ENCODE assay signal across 8 cellular contexts in genomic region chr12:122203968-122204828, GRCh38. TPM values are rescaled to one million over a fixed set of nuclear protein-coding genes. Genes with fewer than 3 reads are reported as not detected.
DNase-seq lines count a peak whose midpoint lies in the region; ATAC-seq and TF ChIP-seq lines count a peak whose summit lies in the region.

No MANE protein-coding gene starts in this region.

- no peak for ATAC-seq in GM18907 (IDR thresholded peaks at IDR 0.05; ENCODE audit: unreplicated experiment)

- peaks cover 10% of the 10 kb centered on the region for H3K36me3 ChIP-seq in iPS-15b (ENCODE audit: control insufficient read depth, insufficient read depth, low read length)
- no peaks in the 10 kb centered on the region for H3K36me3 ChIP-seq in smooth muscle cell (ENCODE audit: low read depth)

- H3K27me3 ChIP-seq in iPS-15b (ENCODE audit: control insufficient read depth, insufficient read depth, low read length): peaks cover 33% of the 10 kb centered on the region
- peaks cover 42% of the 10 kb centered on the region for H3K27me3 ChIP-seq in smooth muscle cell (ENCODE audit: low read depth)

- no peaks in the 10 kb centered on the region for H3K4me1 ChIP-seq in iPS-15b (ENCODE audit: control insufficient read depth, insufficient read depth, low read length)
- no peaks in the 10 kb centered on the region for H3K4me1 ChIP-seq in smooth muscle cell (ENCODE audit: low read depth)

- H3K27ac Mint-ChIP-seq in T-helper 2 cell treated with Interferon-gamma antibody and Interleukin-4, amounts not matched to agents 5 μg/mL and 100 μg/mL, for 36 hours: no peak overlapping the region
- H3K27ac Mint-ChIP-seq in activated T-helper 2 cell treated with anti-CD3 and anti-CD28 coated beads, Interferon-gamma antibody, Interleukin-2, Interleukin-4, amounts not matched to agents 10 μg/mL and 5 μg/mL and 100 μg/mL, durations not matched to agents 14 hours and 24 hours and 36 hours: no peak overlapping the region

- H3K9me3 Mint-ChIP-seq in T-helper 2 cell treated with Interferon-gamma antibody and Interleukin-4, amounts not matched to agents 5 μg/mL and 100 μg/mL, for 36 hours: no peaks in the 10 kb centered on the region
- H3K9me3 Mint-ChIP-seq in activated T-helper 2 cell treated with anti-CD3 and anti-CD28 coated beads, Interferon-gamma antibody, Interleukin-2, Interleukin-4, amounts not matched to agents 10 μg/mL and 5 μg/mL and 100 μg/mL, durations not matched to agents 14 hours and 24 hours and 36 hours: no peaks in the 10 kb centered on the region

- H2AFZ ChIP-seq in smooth muscle cell (ENCODE audit: low read depth): no peak overlapping the region

- H3K27ac ChIP-seq in smooth muscle cell (ENCODE audit: low read depth): no peak overlapping the region

- peaks cover 15% of the 10 kb centered on the region for H3K36me3 Mint-ChIP-seq in T-helper 2 cell treated with Interferon-gamma antibody and Interleukin-4, amounts not matched to agents 5 μg/mL and 100 μg/mL, for 36 hours (ENCODE audit: low read depth)
- peaks cover 14% of the 10 kb centered on the region for H3K36me3 Mint-ChIP-seq in activated T-helper 2 cell treated with anti-CD3 and anti-CD28 coated beads, Interferon-gamma antibody, Interleukin-2, Interleukin-4, amounts not matched to agents 10 μg/mL and 5 μg/mL and 100 μg/mL, durations not matched to agents 14 hours and 24 hours and 36 hours (ENCODE audit: low read depth)

- no peaks in the 10 kb centered on the region for H3K79me2 ChIP-seq in smooth muscle cell (ENCODE audit: low read depth)

- intact Hi-C loops in activated T-helper 2 cell treated with anti-CD3 and anti-CD28 coated beads, Interferon-gamma antibody, Interleukin-2, Interleukin-4, amounts not matched to agents 10 μg/mL and 5 μg/mL and 100 μg/mL, durations not matched to agents 14 hours and 24 hours and 36 hours (cut with micrococcal nuclease): loop anchor here (5.0 kb wide), 1 partner anchor 37 kb away; no protein-coding TSS in a partner anchor

- no peak for DNase-seq in T-helper 2 cell treated with Interferon-gamma antibody and Interleukin-4, amounts not matched to agents 5 μg/mL and 100 μg/mL, for 36 hours (ENCODE audit: low spot score)
- DNase-seq in T-helper 2 cell (no peak), smooth muscle cell (lab: John Stamatoyannopoulos, UW; ENCODE audit: unreplicated experiment) (no peak), kidney tubule cell (ENCODE audit: low spot score) (no peak), SW 1271 (lab: John Stamatoyannopoulos, UW) (no peak)
- no peak for DNase-seq in activated T-helper 2 cell treated with anti-CD3 and anti-CD28 coated beads, Interferon-gamma antibody, Interleukin-2, Interleukin-4, amounts not matched to agents 10 μg/mL and 5 μg/mL and 100 μg/mL, durations not matched to agents 14 hours and 24 hours and 36 hours (ENCODE audit: low spot score)

- WGBS in smooth muscle cell (ENCODE audit: low lambda C conversion rate): 6% methylated on average over 62 of the region's 92 CpGs

- H3K4me2 ChIP-seq in smooth muscle cell: peak overlapping the region; percentile 97

- peaks cover 27% of the 10 kb centered on the region for H3K27me3 Mint-ChIP-seq in T-helper 2 cell treated with Interferon-gamma antibody and Interleukin-4, amounts not matched to agents 5 μg/mL and 100 μg/mL, for 36 hours (ENCODE audit: low read depth)
- H3K27me3 Mint-ChIP-seq in activated T-helper 2 cell treated with anti-CD3 and anti-CD28 coated beads, Interferon-gamma antibody, Interleukin-2, Interleukin-4, amounts not matched to agents 10 μg/mL and 5 μg/mL and 100 μg/mL, durations not matched to agents 14 hours and 24 hours and 36 hours (ENCODE audit: low read depth): peaks cover 29% of the 10 kb centered on the region

- H3K9me3 ChIP-seq in iPS-15b (ENCODE audit: control insufficient read depth, insufficient read depth, low read length): no peaks in the 10 kb centered on the region
- no peaks in the 10 kb centered on the region for H3K9me3 ChIP-seq in smooth muscle cell (replicated peaks; ENCODE audit: low read depth)

- H4K20me1 ChIP-seq in smooth muscle cell (ENCODE audit: low read depth): peaks cover 14% of the 10 kb centered on the region

- peaks cover 6% of the 10 kb centered on the region for H3K4me1 Mint-ChIP-seq in T-helper 2 cell treated with Interferon-gamma antibody and Interleukin-4, amounts not matched to agents 5 μg/mL and 100 μg/mL, for 36 hours (ENCODE audit: low read depth)
- H3K4me1 Mint-ChIP-seq in activated T-helper 2 cell treated with anti-CD3 and anti-CD28 coated beads, Interferon-gamma antibody, Interleukin-2, Interleukin-4, amounts not matched to agents 10 μg/mL and 5 μg/mL and 100 μg/mL, durations not matched to agents 14 hours and 24 hours and 36 hours (ENCODE audit: low read depth): peaks cover 6% of the 10 kb centered on the region

- peak overlapping the region; percentile 65 for H3K4me3 ChIP-seq in iPS-15b (ENCODE audit: low read depth, low read length)
- peak overlapping the region; percentile 60 for H3K4me3 ChIP-seq in smooth muscle cell

- H3K9ac ChIP-seq in iPS-15b (ENCODE audit: low read depth, low read length) (no peak overlapping the region), smooth muscle cell (ENCODE audit: low read depth) (no peak overlapping the region)

- H3K4me3 Mint-ChIP-seq in T-helper 2 cell treated with Interferon-gamma antibody and Interleukin-4, amounts not matched to agents 5 μg/mL and 100 μg/mL, for 36 hours: peak overlapping the region; percentile 79
- H3K4me3 Mint-ChIP-seq in activated T-helper 2 cell treated with anti-CD3 and anti-CD28 coated beads, Interferon-gamma antibody, Interleukin-2, Interleukin-4, amounts not matched to agents 10 μg/mL and 5 μg/mL and 100 μg/mL, durations not matched to agents 14 hours and 24 hours and 36 hours (ENCODE audit: low read depth): peak overlapping the region; percentile 76

- TF ChIP-seq CTCF in smooth muscle cell (IDR thresholded peaks at IDR 0.05; ENCODE audit: borderline replicate concordance, insufficient read depth, poor library complexity, severe bottlenecking): no peak

- H3F3A ChIP-seq in smooth muscle cell (ENCODE audit: low read depth): no peaks in the 10 kb centered on the region

RNA-seq across cellular contexts. Expression of gene B3GNT4, which starts 0.7 kb away (rescaled TPM):
- 1.0 and 1.6 TPM in 2 replicates for total RNA-seq in activated T-helper 2 cell treated with anti-CD3 and anti-CD28 coated beads, Interferon-gamma antibody, Interleukin-2, Interleukin-4, amounts not matched to agents 10 μg/mL and 5 μg/mL and 100 μg/mL, durations not matched to agents 14 hours and 24 hours and 36 hours
- total RNA-seq in smooth muscle cell: not detected in 2 replicates
- polyA plus RNA-seq in smooth muscle cell: 0.93 and 3.2 TPM in 2 replicates

RNA-seq across cellular contexts. Expression of gene LRRC43, which starts 21.3 kb away (rescaled TPM):
- 1.0 and 1.6 TPM in 2 replicates for total RNA-seq in activated T-helper 2 cell treated with anti-CD3 and anti-CD28 coated beads, Interferon-gamma antibody, Interleukin-2, Interleukin-4, amounts not matched to agents 10 μg/mL and 5 μg/mL and 100 μg/mL, durations not matched to agents 14 hours and 24 hours and 36 hours
- total RNA-seq in smooth muscle cell: 1.3 TPM in 1 of 2 replicates, not detected in the other
- polyA plus RNA-seq in smooth muscle cell: 0.38 and 0.77 TPM in 2 replicates

RNA-seq across cellular contexts. Expression of gene DIABLO, which starts 21.7 kb away (rescaled TPM):
- 54.7 and 56.5 TPM in 2 replicates for total RNA-seq in activated T-helper 2 cell treated with anti-CD3 and anti-CD28 coated beads, Interferon-gamma antibody, Interleukin-2, Interleukin-4, amounts not matched to agents 10 μg/mL and 5 μg/mL and 100 μg/mL, durations not matched to agents 14 hours and 24 hours and 36 hours
- 68.8 and 72.4 TPM in 2 replicates for total RNA-seq in smooth muscle cell
- 76.2 and 82.6 TPM in 2 replicates for polyA plus RNA-seq in smooth muscle cell

RNA-seq across cellular contexts. Expression of gene IL31, which starts 30.2 kb away (rescaled TPM):
- 54.3 and 55.9 TPM in 2 replicates for total RNA-seq in activated T-helper 2 cell treated with anti-CD3 and anti-CD28 coated beads, Interferon-gamma antibody, Interleukin-2, Interleukin-4, amounts not matched to agents 10 μg/mL and 5 μg/mL and 100 μg/mL, durations not matched to agents 14 hours and 24 hours and 36 hours
- not detected in 2 replicates for total RNA-seq in smooth muscle cell
- not detected in 2 replicates for polyA plus RNA-seq in smooth muscle cell
